8 cellular contexts compared by ENCODE assay signal in the genomic region with DNA sequence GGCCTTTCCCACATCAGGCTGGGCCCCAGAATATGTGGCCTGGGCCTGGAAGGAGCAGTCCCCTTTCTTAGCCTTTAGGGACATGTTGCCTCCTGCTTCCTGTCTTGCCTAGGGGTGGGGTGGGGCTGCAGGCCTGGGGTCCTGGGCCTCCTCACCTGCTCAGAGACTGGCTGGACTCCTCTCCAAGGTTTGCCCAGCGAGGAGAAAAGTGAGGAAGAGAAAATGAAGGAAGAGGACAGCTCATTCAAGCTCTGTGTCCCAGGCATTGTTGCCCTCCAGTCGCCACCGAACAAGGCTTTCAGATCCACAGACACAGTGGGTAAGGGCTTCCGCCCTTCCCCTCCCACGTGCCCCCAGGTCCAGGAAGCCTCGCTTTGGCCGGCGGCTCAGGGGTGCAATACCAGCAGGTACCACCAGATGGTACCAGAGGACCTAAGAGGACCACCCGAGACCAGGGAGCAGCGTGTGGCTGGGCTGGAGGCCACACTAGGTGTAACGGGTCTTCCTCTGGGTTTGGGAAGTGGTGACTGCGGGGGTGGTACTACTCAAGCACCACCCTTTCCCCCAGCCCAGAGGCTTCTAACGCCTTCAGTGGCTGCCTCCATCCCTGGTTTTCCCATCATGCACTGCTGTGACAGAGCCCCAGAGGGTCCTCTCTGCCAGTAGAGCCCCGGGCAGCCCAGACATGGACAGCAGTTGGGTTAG. TPM values are rescaled to one million over a fixed set of nuclear protein-coding genes. Genes with fewer than 3 reads are reported as not detected.
DNase-seq lines count a peak whose midpoint lies in the region; ATAC-seq and TF ChIP-seq lines count a peak whose summit lies in the region.

No MANE protein-coding gene starts in this region.

- H3K9me3 Mint-ChIP-seq in CD4-positive, alpha-beta memory T cell: no peaks in the 10 kb centered on the region

- peak; percentile 98 for TF ChIP-seq CTCF in GM20000 (IDR thresholded peaks at IDR 0.05; ENCODE audit: extremely low read depth, missing control alignments)
- TF ChIP-seq CTCF in foreskin keratinocyte (conservative IDR thresholded peaks at IDR 0.05): peak; percentile 94
- peak; percentile 97 for TF ChIP-seq CTCF in osteoblast (IDR thresholded peaks at IDR 0.05; ENCODE audit: extremely low read depth, low read depth, low read length)
- peak; percentile 97 to 99 for TF ChIP-seq CTCF in tibial artery (IDR thresholded peaks at IDR 0.05)

- H3K9me3 ChIP-seq in CD4-positive, alpha-beta memory T cell (ENCODE audit: control insufficient read depth in 1 of 2, low read length in 2 of 2): no peaks in the 10 kb centered on the region
- H3K9me3 ChIP-seq in osteoblast (ENCODE audit: low read depth, low read length) (no peaks in the 10 kb centered on the region), tibial artery (no peaks in the 10 kb centered on the region)

- peaks cover 18% of the 10 kb centered on the region for H3K4me1 ChIP-seq in CD4-positive, alpha-beta memory T cell (ENCODE audit: insufficient read depth, low read length)
- peaks cover 9% of the 10 kb centered on the region for H3K4me1 ChIP-seq in foreskin keratinocyte
- peaks cover 10% of the 10 kb centered on the region for H3K4me1 ChIP-seq in osteoblast (ENCODE audit: insufficient read depth, low read length)
- H3K4me1 ChIP-seq in tibial artery: peaks cover 0 to 16% (median 10%) of the 10 kb centered on the region in 4 donors

- peak overlapping the region; percentile 90 for H2AFZ ChIP-seq in osteoblast (ENCODE audit: low read length)

- peaks cover 8 to 34% (median 17%) of the 10 kb centered on the region in 4 donors for H3K4me1 Mint-ChIP-seq in CD4-positive, alpha-beta memory T cell

- H3K27me3 Mint-ChIP-seq in CD4-positive, alpha-beta memory T cell: no peaks in the 10 kb centered on the region

- H3K36me3 ChIP-seq in CD4-positive, alpha-beta memory T cell (ENCODE audit: insufficient read depth, low read length): no peaks in the 10 kb centered on the region
- H3K36me3 ChIP-seq in osteoblast (ENCODE audit: insufficient read depth, low read length): no peaks in the 10 kb centered on the region
- H3K36me3 ChIP-seq in tibial artery: no peaks in the 10 kb centered on the region

- peak overlapping the region; percentile 85 to 93 (median 89) for H3K27ac Mint-ChIP-seq in CD4-positive, alpha-beta memory T cell

- H3K79me2 ChIP-seq in osteoblast (ENCODE audit: insufficient read depth, low read length): no peaks in the 10 kb centered on the region

- peak overlapping the region; percentile 75 for H3K4me2 ChIP-seq in osteoblast (ENCODE audit: insufficient read depth, low read length)

- no peaks in the 10 kb centered on the region for H3K36me3 Mint-ChIP-seq in CD4-positive, alpha-beta memory T cell

- peak; percentile 78 to 89 (median 83) for DNase-seq in CD4-positive, alpha-beta memory T cell
- DNase-seq in GM20000 (ENCODE audit: low spot score): peak; percentile 84
- DNase-seq in LHCN-M2 (ENCODE audit: low read depth): peak; percentile 72
- DNase-seq in SHP77 (lab: John Stamatoyannopoulos, UW): peak; percentile 70 to 75
- DNase-seq in activated effector memory CD4-positive, alpha-beta T cell treated with anti-CD3 and anti-CD28 coated beads, Interleukin-2, amount 50 U/mL, for 16 hours: peak; percentile 95
- no peak for DNase-seq in foreskin keratinocyte
- peak; percentile 97 for DNase-seq in osteoblast (ENCODE audit: insufficient read length, low spot score, missing footprints)
- DNase-seq in tibial artery: peak; percentile 78 to 84

- peak overlapping the region in 7 of 8 donors; percentile 28 to 66 (median 59) for H3K4me3 Mint-ChIP-seq in CD4-positive, alpha-beta memory T cell

- intact Hi-C loops in CD4-positive, alpha-beta memory T cell (cut with micrococcal nuclease): loop anchor here (1.0 to 5.0 kb wide), 6 partner anchors 15 to 567 kb away; no protein-coding TSS in a partner anchor
- intact Hi-C loops in tibial artery (cut with DNase I; ENCODE audit: low total_unique reads): loop anchor here (5.0 to 10.0 kb wide), 3 partner anchors 112 to 567 kb away; no protein-coding TSS in a partner anchor

- CTCF ChIA-PET in CD4-positive, alpha-beta memory T cell (lab: Charles Lee; ENCODE audit: partially characterized antibody): interaction anchor here (0.6 to 5.8 kb wide), 28 partner anchors 9 to 1694 kb away, joined by 3 to 77 read pairs (median 3); a partner anchor contains a TSS

- no peaks in the 10 kb centered on the region for H3K27me3 ChIP-seq in CD4-positive, alpha-beta memory T cell (ENCODE audit: insufficient read depth, low read length)
- H3K27me3 ChIP-seq in foreskin keratinocyte (no peaks in the 10 kb centered on the region), osteoblast (ENCODE audit: insufficient read depth, low read length) (no peaks in the 10 kb centered on the region), tibial artery (no peaks in the 10 kb centered on the region)

- ATAC-seq in foreskin keratinocyte: peak; percentile 13

- POLR2A ChIA-PET in CD4-positive, alpha-beta memory T cell (lab: Charles Lee; ENCODE audit: partially characterized antibody): interaction anchor here (0.8 to 1.9 kb wide), 8 partner anchors 15 to 186 kb away, joined by 3 to 8 read pairs (median 4); a partner anchor contains a TSS

- no peaks in the 10 kb centered on the region for H4K20me1 ChIP-seq in osteoblast (ENCODE audit: insufficient read depth, low read length)

- peak overlapping the region; percentile 47 for H3K27ac ChIP-seq in CD4-positive, alpha-beta memory T cell (ENCODE audit: low read depth, low read length)
- H3K27ac ChIP-seq in foreskin keratinocyte (no peak overlapping the region), osteoblast (ENCODE audit: low read depth, low read length) (no peak overlapping the region), tibial artery (no peak overlapping the region)

- H3K4me3 ChIP-seq in CD4-positive, alpha-beta memory T cell (ENCODE audit: low read length in 2 of 2): no peak overlapping the region
- peak overlapping the region; percentile 57 for H3K4me3 ChIP-seq in osteoblast (ENCODE audit: insufficient read depth, low read length)
- H3K4me3 ChIP-seq in tibial artery: no peak overlapping the region

RNA-seq across cellular contexts. Expression of a gene that starts 5.5 kb away (rescaled TPM):
- 10 to 100 TPM; 26.2 to 27.2 TPM for total RNA-seq in CD4-positive, alpha-beta memory T cell
- polyA plus RNA-seq in CD4-positive, alpha-beta memory T cell: 10 to 100 TPM; 28.1 to 41.6 TPM
- total RNA-seq in LHCN-M2 (2014; rRNA removed) (18.5 and 19.3 TPM in 2 replicates), foreskin keratinocyte (77.0 and 82.9 TPM in 2 replicates), osteoblast (13.3 and 13.8 TPM in 2 replicates)
- polyA plus RNA-seq in LHCN-M2 (2012): 26.2 TPM
- 92.0 and 93.8 TPM in 2 replicates for polyA plus RNA-seq in foreskin keratinocyte

RNA-seq across cellular contexts. Expression of a gene that starts 35.6 kb away (rescaled TPM):
- total RNA-seq in CD4-positive, alpha-beta memory T cell: 10 to 100 TPM; 71.2 to 72.4 TPM
- 1 to 10 TPM in 1 of 2 donors, under 1 TPM in 1; 0.55 to 8.1 TPM for polyA plus RNA-seq in CD4-positive, alpha-beta memory T cell
- total RNA-seq in LHCN-M2 (2014; rRNA removed): 48.6 and 50.1 TPM in 2 replicates
- 34.1 TPM for polyA plus RNA-seq in LHCN-M2 (2012)
- 76.5 and 82.0 TPM in 2 replicates for total RNA-seq in foreskin keratinocyte
- 23.4 and 26.1 TPM in 2 replicates for polyA plus RNA-seq in foreskin keratinocyte
- 46.7 and 52.2 TPM in 2 replicates for total RNA-seq in osteoblast

Comparison
In these comparisons a context has a peak if more than half of its experiments do, and no peak if none do; other contexts are left out.
1. DNase-seq: peak in CD4-positive, alpha-beta memory T cell (5 of 5), GM20000 (single experiment), LHCN-M2 (single experiment), SHP77 (2 of 2), activated effector memory CD4-positive, alpha-beta T cell treated with anti-CD3 and anti-CD28 coated beads, Interleukin-2, amount 50 U/mL, for 16 hours (single experiment), osteoblast (single experiment) and tibial artery (2 of 2); none in foreskin keratinocyte (0 of 2).
2. Peak in every context shown above with its lines, with median percentiles within 50 percentile points of each other: CTCF ChIP-seq.